ENCODE assay signal across 15 cellular contexts in genomic region chr3:185069583-185070030, GRCh38.
DNase-seq lines count a peak whose midpoint lies in the region; FAIRE-seq and TF ChIP-seq lines count a peak whose summit lies in the region.
"Had no signal": no experiment of that assay in that cellular context is flagged by ENCODE, and none has a peak within 500 bp of the region (broad histone marks: within the 10 kb centered on the region; RNA-seq: fewer than 3 reads in every experiment).

No MANE protein-coding gene starts in this region.

- peaks cover 12% of the 10 kb centered on the region for H3K27me3 Mint-ChIP-seq in glutamatergic neuron (ENCODE audit: unreplicated experiment)

- DNase-seq in NCI-H748 (lab: John Stamatoyannopoulos, UW; ENCODE audit: unreplicated experiment) (peak; percentile 3), NCI-H748 treated with DMSO at 0.1 percent for 48 hours (lab: John Stamatoyannopoulos, UW) (no peak), NCI-H2227 treated with DMSO at 0.1 percent for 48 hours (lab: John Stamatoyannopoulos, UW) (peak; percentile 53), glutamatergic neuron (peak; percentile 77), small intestine (peak; percentile 48), NCI-H128 (lab: John Stamatoyannopoulos, UW; ENCODE audit: unreplicated experiment) (no peak), ACHN (no peak)
- DNase-seq in effector CD8-positive, alpha-beta T cell (lab: John Stamatoyannopoulos, UW), result no peak
- DNase-seq: DMS79, left cardiac atrium, natural killer cell, NCI-H2029 treated with DMSO at 0.1 percent for 48 hours, T-helper 17 cell had no signal

- peaks cover 0 to 2% of the 10 kb centered on the region in 2 donors for H3K4me1 ChIP-seq in small intestine (ENCODE audit: control insufficient read depth in 2 of 2, insufficient read depth in 1 of 2, low read depth in 1 of 2, low read length in 1 of 2)
- H3K4me1 ChIP-seq: gastroesophageal sphincter had no signal

- H3K4me1 Mint-ChIP-seq in glutamatergic neuron (ENCODE audit: low read depth, unreplicated experiment), result peaks cover 30% of the 10 kb centered on the region
- H3K4me1 Mint-ChIP-seq: natural killer cell, T-helper 17 cell had no signal

- no peaks in the 10 kb centered on the region for H3K27me3 ChIP-seq in small intestine (ENCODE audit: control insufficient read depth in 2 of 2, insufficient read depth in 2 of 2, low read length in 2 of 2)
- H3K27me3 ChIP-seq: gastroesophageal sphincter had no signal

- H3K9me3 Mint-ChIP-seq in glutamatergic neuron (ENCODE audit: unreplicated experiment), result peaks cover 9% of the 10 kb centered on the region
- H3K9me3 Mint-ChIP-seq: natural killer cell had no signal

- no peak overlapping the region for H3K4me3 Mint-ChIP-seq in glutamatergic neuron (ENCODE audit: unreplicated experiment)
- H3K4me3 Mint-ChIP-seq: natural killer cell, T-helper 17 cell had no signal

- H3K36me3 Mint-ChIP-seq in glutamatergic neuron (ENCODE audit: unreplicated experiment), result no peaks in the 10 kb centered on the region
- H3K36me3 Mint-ChIP-seq: natural killer cell had no signal

- WGBS in small intestine, 3 donors, result 28 to 55% (median 36%) methylated on average over 18 of the region's 18 CpGs

- no peak overlapping the region for H3K4me3 ChIP-seq in small intestine (ENCODE audit: low read depth in 1 of 2, low read length in 2 of 2)
- H3K4me3 ChIP-seq: gastroesophageal sphincter had no signal

- peak overlapping the region in 1 of 2 donors; percentile 37 for H3K27ac ChIP-seq in small intestine (ENCODE audit: low read depth in 1 of 2, low read length in 1 of 2)
- H3K27ac ChIP-seq: gastroesophageal sphincter had no signal

- in situ Hi-C loops in ACHN (cut with HindIII; ENCODE audit: low pct_ligation_motif_present, low pct_unique_long_range_greater_than_20kb, low sequenced_read_pairs), result no loop called here

- TF ChIP-seq CTCF in glutamatergic neuron (IDR thresholded peaks at IDR 0.05; ENCODE audit: partially characterized antibody, unreplicated experiment), result peak; percentile 40

- no peak for FAIRE-seq in small intestine (lab: Jason Lieb, UNC)
- FAIRE-seq: H54 had no signal

- no peak overlapping the region for H3K27ac Mint-ChIP-seq in glutamatergic neuron (ENCODE audit: unreplicated experiment)
- H3K27ac Mint-ChIP-seq: natural killer cell, T-helper 17 cell had no signal

- no peaks in the 10 kb centered on the region for H3K9me3 ChIP-seq in small intestine (ENCODE audit: control insufficient read depth, low read depth)
- H3K9me3 ChIP-seq: gastroesophageal sphincter had no signal

- no peaks in the 10 kb centered on the region for H3K36me3 ChIP-seq in small intestine (ENCODE audit: control insufficient read depth in 2 of 2, insufficient read depth in 2 of 2, low read length in 2 of 2)
- H3K36me3 ChIP-seq: gastroesophageal sphincter had no signal

Comparison
In these comparisons a context has a peak if more than half of its experiments do, and no peak if none do; other contexts are left out.
1. DNase-seq: peak in NCI-H748 (single experiment), NCI-H2227 treated with DMSO at 0.1 percent for 48 hours (single experiment), glutamatergic neuron (single experiment) and small intestine (single experiment); none in NCI-H748 treated with DMSO at 0.1 percent for 48 hours (single experiment), NCI-H128 (single experiment), ACHN (single experiment) and effector CD8-positive, alpha-beta T cell (single experiment).